ENCODE assay signal across 18 cellular contexts in the genomic region with DNA sequence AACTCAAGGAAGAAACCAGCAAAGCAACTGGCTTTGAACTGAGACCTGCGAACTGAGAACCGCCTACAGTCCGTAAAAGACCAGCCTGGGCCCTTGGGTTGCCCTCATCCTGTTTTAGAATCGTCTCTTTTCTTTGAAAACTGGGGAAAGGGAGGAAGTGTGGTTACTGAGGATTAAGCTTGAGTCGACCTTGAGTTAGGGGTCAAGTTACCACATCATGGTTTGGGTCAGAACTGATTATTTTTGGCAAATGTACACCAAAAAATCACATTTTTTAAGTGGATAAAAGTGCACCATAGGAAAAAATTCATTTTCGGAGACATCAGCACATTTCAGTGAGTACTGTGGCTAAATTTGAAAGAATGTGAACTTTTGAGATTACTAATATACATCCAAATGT.
DNase-seq lines count a peak whose midpoint lies in the region; ATAC-seq, FAIRE-seq and TF ChIP-seq lines count a peak whose summit lies in the region.
"Had no signal": no experiment of that assay in that cellular context is flagged by ENCODE, and none has a peak within 500 bp of the region (broad histone marks: within the 10 kb centered on the region; RNA-seq: fewer than 3 reads in every experiment).

No MANE protein-coding gene starts in this region.

- H3K4me3 ChIP-seq in astrocyte of the cerebellum (ENCODE audit: low read depth, low read length), result no peak overlapping the region
- no peak overlapping the region for H3K4me3 ChIP-seq in fibroblast of pulmonary artery (replicated peaks; ENCODE audit: low read depth, low read length)
- H3K4me3 ChIP-seq in sigmoid colon, result no peak overlapping the region
- H3K4me3 ChIP-seq: upper lobe of left lung had no signal

- no peaks in the 10 kb centered on the region for H3K27me3 ChIP-seq in sigmoid colon
- H3K27me3 ChIP-seq: upper lobe of left lung had no signal

- intact Hi-C loops in sigmoid colon (cut with DNase I), result no loop called here

- FAIRE-seq in GM12892 (lab: Jason Lieb, UNC), result peak; percentile 14
- FAIRE-seq: D721Med had no signal

- TF ChIP-seq EP300 in sigmoid colon (IDR thresholded peaks at IDR 0.05), result no peak

- ATAC-seq in GM19467 (IDR thresholded peaks at IDR 0.05; ENCODE audit: unreplicated experiment) (no peak), GM21576 (IDR thresholded peaks at IDR 0.05; ENCODE audit: unreplicated experiment) (no peak)
- ATAC-seq: left colon; naive thymus-derived CD4-positive, alpha-beta T cell; T-helper 17 cell had no signal

- DNase-seq in GM12892 (ENCODE audit: insufficient read length), result no peak
- peak; percentile 43 for DNase-seq in astrocyte of the cerebellum (ENCODE audit: low read depth)
- DNase-seq in fibroblast of pulmonary artery (ENCODE audit: low read depth), result peak; percentile 44
- no peak for DNase-seq in sigmoid colon
- no peak for DNase-seq in stimulated activated CD4-positive, alpha-beta T cell treated with anti-CD3 and anti-CD28 coated beads, Interleukin-4, amount 100 ng/mL, for 4 hours
- DNase-seq in NCI-H1048 (lab: John Stamatoyannopoulos, UW), result no peak
- DNase-seq: activated naive CD4-positive, alpha-beta T cell; effector CD8-positive, alpha-beta T cell; left colon; naive thymus-derived CD4-positive, alpha-beta T cell; NCI-H2171 treated with DMSO at 0.1 percent for 48 hours; NCI-H82; stimulated activated CD4-positive, alpha-beta T cell treated with anti-CD3 and anti-CD28 coated beads, Interleukin-4, amount 100 ng/mL, for 1 hour; T-helper 17 cell; upper lobe of left lung had no signal

- TF ChIP-seq CTCF in astrocyte of the cerebellum (IDR thresholded peaks at IDR 0.05; ENCODE audit: low read depth, low read length, missing control alignments), result no peak
- no peak for TF ChIP-seq CTCF in fibroblast of pulmonary artery (IDR thresholded peaks at IDR 0.05; ENCODE audit: low read length, missing control alignments)
- no peak for TF ChIP-seq CTCF in sigmoid colon (IDR thresholded peaks at IDR 0.05)

- no peaks in the 10 kb centered on the region for H3K9me3 ChIP-seq in sigmoid colon
- H3K9me3 ChIP-seq: upper lobe of left lung had no signal

- no peaks in the 10 kb centered on the region for H3K36me3 ChIP-seq in sigmoid colon
- H3K36me3 ChIP-seq: upper lobe of left lung had no signal

- peaks cover 0 to 37% (median 15%) of the 10 kb centered on the region in 4 donors for H3K4me1 ChIP-seq in sigmoid colon
- H3K4me1 ChIP-seq: upper lobe of left lung had no signal

- TF ChIP-seq POLR2A in GM12892 (IDR thresholded peaks at IDR 0.05; ENCODE audit: low read depth, low read length), result no peak
- no peak for TF ChIP-seq POLR2A in sigmoid colon (IDR thresholded peaks at IDR 0.05)

- peak overlapping the region; percentile 50 to 73 (median 56) for H3K27ac ChIP-seq in sigmoid colon

- WGBS in sigmoid colon, 2 donors, result 66 to 83% methylated on average over 6 of the region's 6 CpGs

- in situ Hi-C loops in astrocyte of the cerebellum (cut with HindIII; ENCODE audit: low sequenced_read_pairs), result no loop called here

Comparison
In these comparisons a context has a peak if more than half of its experiments do, and no peak if none do; other contexts are left out.
1. DNase-seq: peak in astrocyte of the cerebellum (single experiment) and fibroblast of pulmonary artery (single experiment); none in GM12892 (single experiment), sigmoid colon (single experiment), stimulated activated CD4-positive, alpha-beta T cell treated with anti-CD3 and anti-CD28 coated beads, Interleukin-4, amount 100 ng/mL, for 4 hours (0 of 2) and NCI-H1048 (single experiment).